In genomic region chr3:43212914-43213611, GRCh38 we compare ENCODE assay signal across 1 cellular context.
TF ChIP-seq lines count a peak whose summit lies in the region.

No MANE protein-coding gene starts in this region.

TF ChIP-seq in GM12878, 131 proteins besides CTCF, POLR2A, EP300 and RAD21 (continued from another document and continues in another):
- TF ChIP-seq PBX3 (IDR thresholded peaks at IDR 0.05; ENCODE audit: insufficient replicate concordance, low read depth, low read length) = no peak
- TF ChIP-seq, protein P1, sequence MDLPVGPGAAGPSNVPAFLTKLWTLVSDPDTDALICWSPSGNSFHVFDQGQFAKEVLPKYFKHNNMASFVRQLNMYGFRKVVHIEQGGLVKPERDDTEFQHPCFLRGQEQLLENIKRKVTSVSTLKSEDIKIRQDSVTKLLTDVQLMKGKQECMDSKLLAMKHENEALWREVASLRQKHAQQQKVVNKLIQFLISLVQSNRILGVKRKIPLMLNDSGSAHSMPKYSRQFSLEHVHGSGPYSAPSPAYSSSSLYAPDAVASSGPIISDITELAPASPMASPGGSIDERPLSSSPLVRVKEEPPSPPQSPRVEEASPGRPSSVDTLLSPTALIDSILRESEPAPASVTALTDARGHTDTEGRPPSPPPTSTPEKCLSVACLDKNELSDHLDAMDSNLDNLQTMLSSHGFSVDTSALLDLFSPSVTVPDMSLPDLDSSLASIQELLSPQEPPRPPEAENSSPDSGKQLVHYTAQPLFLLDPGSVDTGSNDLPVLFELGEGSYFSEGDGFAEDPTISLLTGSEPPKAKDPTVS (IDR thresholded peaks at IDR 0.05; ENCODE audit: low read depth, low read length) = no peak
- peak; percentile 49; the same call in 1 of the 2 replicates for TF ChIP-seq JUND (IDR thresholded peaks at IDR 0.05; ENCODE audit: low read depth, low read length)
- no peak for TF ChIP-seq EED (IDR thresholded peaks at IDR 0.05; ENCODE audit: low read depth)
- TF ChIP-seq RB1 (IDR thresholded peaks at IDR 0.05; ENCODE audit: borderline replicate concordance) = no peak
- TF ChIP-seq NFYA (IDR thresholded peaks at IDR 0.05; ENCODE audit: borderline replicate concordance, low read depth, low read length) = no peak
- TF ChIP-seq ESRRA (IDR thresholded peaks at IDR 0.05; ENCODE audit: low read length) = no peak
- peak; percentile 79 to 84; a peak in 3 of 4 replicates for TF ChIP-seq IKZF2 (IDR thresholded peaks at IDR 0.05)
- TF ChIP-seq TCF7 (IDR thresholded peaks at IDR 0.05; ENCODE audit: borderline replicate concordance) = no peak
- TF ChIP-seq, protein P2, sequence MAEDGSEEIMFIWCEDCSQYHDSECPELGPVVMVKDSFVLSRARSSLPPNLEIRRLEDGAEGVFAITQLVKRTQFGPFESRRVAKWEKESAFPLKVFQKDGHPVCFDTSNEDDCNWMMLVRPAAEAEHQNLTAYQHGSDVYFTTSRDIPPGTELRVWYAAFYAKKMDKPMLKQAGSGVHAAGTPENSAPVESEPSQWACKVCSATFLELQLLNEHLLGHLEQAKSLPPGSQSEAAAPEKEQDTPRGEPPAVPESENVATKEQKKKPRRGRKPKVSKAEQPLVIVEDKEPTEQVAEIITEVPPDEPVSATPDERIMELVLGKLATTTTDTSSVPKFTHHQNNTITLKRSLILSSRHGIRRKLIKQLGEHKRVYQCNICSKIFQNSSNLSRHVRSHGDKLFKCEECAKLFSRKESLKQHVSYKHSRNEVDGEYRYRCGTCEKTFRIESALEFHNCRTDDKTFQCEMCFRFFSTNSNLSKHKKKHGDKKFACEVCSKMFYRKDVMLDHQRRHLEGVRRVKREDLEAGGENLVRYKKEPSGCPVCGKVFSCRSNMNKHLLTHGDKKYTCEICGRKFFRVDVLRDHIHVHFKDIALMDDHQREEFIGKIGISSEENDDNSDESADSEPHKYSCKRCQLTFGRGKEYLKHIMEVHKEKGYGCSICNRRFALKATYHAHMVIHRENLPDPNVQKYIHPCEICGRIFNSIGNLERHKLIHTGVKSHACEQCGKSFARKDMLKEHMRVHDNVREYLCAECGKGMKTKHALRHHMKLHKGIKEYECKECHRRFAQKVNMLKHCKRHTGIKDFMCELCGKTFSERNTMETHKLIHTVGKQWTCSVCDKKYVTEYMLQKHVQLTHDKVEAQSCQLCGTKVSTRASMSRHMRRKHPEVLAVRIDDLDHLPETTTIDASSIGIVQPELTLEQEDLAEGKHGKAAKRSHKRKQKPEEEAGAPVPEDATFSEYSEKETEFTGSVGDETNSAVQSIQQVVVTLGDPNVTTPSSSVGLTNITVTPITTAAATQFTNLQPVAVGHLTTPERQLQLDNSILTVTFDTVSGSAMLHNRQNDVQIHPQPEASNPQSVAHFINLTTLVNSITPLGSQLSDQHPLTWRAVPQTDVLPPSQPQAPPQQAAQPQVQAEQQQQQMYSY (CRISPR knock-in tag; IDR thresholded peaks at IDR 0.05) = no peak
- TF ChIP-seq NFXL1 (IDR thresholded peaks at IDR 0.05; ENCODE audit: borderline replicate concordance) = no peak
- TF ChIP-seq ZNF207 (IDR thresholded peaks at IDR 0.05; ENCODE audit: borderline replicate concordance) = no peak
- TF ChIP-seq YY1 (IDR thresholded peaks at IDR 0.05; ENCODE audit: low read depth, low read length) = no peak
- TF ChIP-seq ELK1 (IDR thresholded peaks at IDR 0.05; ENCODE audit: low read depth, low read length) = no peak
- no peak for TF ChIP-seq TAF1 (IDR thresholded peaks at IDR 0.05; ENCODE audit: borderline replicate concordance, low read depth, low read length)
- peak; percentile 53 for TF ChIP-seq ZNF24 (IDR thresholded peaks at IDR 0.05)
- TF ChIP-seq ZBTB33 (IDR thresholded peaks at IDR 0.05) = no peak
- TF ChIP-seq BACH1 (IDR thresholded peaks at IDR 0.05; ENCODE audit: borderline replicate concordance) = peak; percentile 52; the same call in 1 of the 2 replicates
- TF ChIP-seq CBX5 (IDR thresholded peaks at IDR 0.05; ENCODE audit: low read depth) = no peak
- TF ChIP-seq, protein P3, sequence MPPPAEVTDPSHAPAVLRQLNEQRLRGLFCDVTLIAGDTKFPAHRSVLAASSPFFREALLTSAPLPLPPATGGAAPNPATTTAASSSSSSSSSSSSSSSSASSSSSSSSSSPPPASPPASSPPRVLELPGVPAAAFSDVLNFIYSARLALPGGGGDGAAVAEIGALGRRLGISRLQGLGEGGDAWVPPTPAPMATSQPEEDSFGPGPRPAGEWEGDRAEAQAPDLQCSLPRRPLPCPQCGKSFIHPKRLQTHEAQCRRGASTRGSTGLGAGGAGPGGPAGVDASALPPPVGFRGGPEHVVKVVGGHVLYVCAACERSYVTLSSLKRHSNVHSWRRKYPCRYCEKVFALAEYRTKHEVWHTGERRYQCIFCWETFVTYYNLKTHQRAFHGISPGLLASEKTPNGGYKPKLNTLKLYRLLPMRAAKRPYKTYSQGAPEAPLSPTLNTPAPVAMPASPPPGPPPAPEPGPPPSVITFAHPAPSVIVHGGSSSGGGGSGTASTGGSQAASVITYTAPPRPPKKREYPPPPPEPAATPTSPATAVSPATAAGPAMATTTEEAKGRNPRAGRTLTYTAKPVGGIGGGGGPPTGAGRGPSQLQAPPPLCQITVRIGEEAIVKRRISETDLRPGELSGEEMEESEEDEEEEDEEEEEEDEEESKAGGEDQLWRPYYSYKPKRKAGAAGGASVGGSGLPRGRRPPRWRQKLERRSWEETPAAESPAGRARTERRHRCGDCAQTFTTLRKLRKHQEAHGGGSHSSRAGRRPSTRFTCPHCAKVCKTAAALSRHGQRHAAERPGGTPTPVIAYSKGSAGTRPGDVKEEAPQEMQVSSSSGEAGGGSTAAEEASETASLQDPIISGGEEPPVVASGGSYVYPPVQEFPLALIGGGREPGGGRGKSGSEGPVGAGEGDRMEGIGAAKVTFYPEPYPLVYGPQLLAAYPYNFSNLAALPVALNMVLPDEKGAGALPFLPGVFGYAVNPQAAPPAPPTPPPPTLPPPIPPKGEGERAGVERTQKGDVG (CRISPR knock-in tag; IDR thresholded peaks at IDR 0.05) = no peak
- TF ChIP-seq FOXK2 (IDR thresholded peaks at IDR 0.05) = no peak
- TF ChIP-seq SMARCA5 (IDR thresholded peaks at IDR 0.05) = no peak
- no peak for TF ChIP-seq YBX1 (IDR thresholded peaks at IDR 0.05)
- no peak for TF ChIP-seq MTA2 (IDR thresholded peaks at IDR 0.05; ENCODE audit: low read depth)
- TF ChIP-seq NBN (IDR thresholded peaks at IDR 0.05) = peak; percentile 51; the same call in 1 of the 2 replicates
- no peak for TF ChIP-seq JUNB (IDR thresholded peaks at IDR 0.05)
- TF ChIP-seq DPF2 (IDR thresholded peaks at IDR 0.05) = peak; percentile 89; the same call in 1 of the 2 replicates
- TF ChIP-seq USF2 (IDR thresholded peaks at IDR 0.05; ENCODE audit: borderline replicate concordance, low read depth, low read length) = no peak
- no peak for TF ChIP-seq SRF (IDR thresholded peaks at IDR 0.05; ENCODE audit: low read depth in 2 of 2, low read length in 2 of 2)
- TF ChIP-seq GABPA (IDR thresholded peaks at IDR 0.05; ENCODE audit: low read depth) = no peak
- no peak for TF ChIP-seq MAX (IDR thresholded peaks at IDR 0.05; ENCODE audit: low read depth, low read length)
- no peak for TF ChIP-seq MYB (IDR thresholded peaks at IDR 0.05; ENCODE audit: borderline replicate concordance, low read depth, low read length)
- TF ChIP-seq, protein P4, sequence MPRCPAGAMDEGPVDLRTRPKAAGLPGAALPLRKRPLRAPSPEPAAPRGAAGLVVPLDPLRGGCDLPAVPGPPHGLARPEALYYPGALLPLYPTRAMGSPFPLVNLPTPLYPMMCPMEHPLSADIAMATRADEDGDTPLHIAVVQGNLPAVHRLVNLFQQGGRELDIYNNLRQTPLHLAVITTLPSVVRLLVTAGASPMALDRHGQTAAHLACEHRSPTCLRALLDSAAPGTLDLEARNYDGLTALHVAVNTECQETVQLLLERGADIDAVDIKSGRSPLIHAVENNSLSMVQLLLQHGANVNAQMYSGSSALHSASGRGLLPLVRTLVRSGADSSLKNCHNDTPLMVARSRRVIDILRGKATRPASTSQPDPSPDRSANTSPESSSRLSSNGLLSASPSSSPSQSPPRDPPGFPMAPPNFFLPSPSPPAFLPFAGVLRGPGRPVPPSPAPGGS (IDR thresholded peaks at IDR 0.05; ENCODE audit: borderline replicate concordance, insufficient read depth, low read depth, low read length, poor library complexity, severe bottlenecking) = no peak
- TF ChIP-seq POLR2AphosphoS2 (IDR thresholded peaks at IDR 0.05; ENCODE audit: low read depth, low read length) = no peak
- TF ChIP-seq BCL11A (IDR thresholded peaks at IDR 0.05; ENCODE audit: low read depth, low read length) = no peak
- no peak for TF ChIP-seq ZNF217 (IDR thresholded peaks at IDR 0.05)
- no peak for TF ChIP-seq BCLAF1 (IDR thresholded peaks at IDR 0.05)
- TF ChIP-seq SIN3A (IDR thresholded peaks at IDR 0.05; ENCODE audit: low read depth, low read length) = no peak
- TF ChIP-seq CHD2 (IDR thresholded peaks at IDR 0.05; ENCODE audit: borderline replicate concordance, low read depth, low read length) = no peak
- TF ChIP-seq ZNF384 (IDR thresholded peaks at IDR 0.05; ENCODE audit: borderline replicate concordance, low read depth, low read length) = no peak
- no peak for TF ChIP-seq ZNF622 (IDR thresholded peaks at IDR 0.05)
- TF ChIP-seq IKZF1 (conservative IDR thresholded peaks at IDR 0.05) = peak; percentile 96
- TF ChIP-seq RBBP5 (conservative IDR thresholded peaks at IDR 0.05) = no peak
- no peak for TF ChIP-seq KDM1A (IDR thresholded peaks at IDR 0.05; ENCODE audit: borderline replicate concordance)
- no peak for TF ChIP-seq KLF5 (IDR thresholded peaks at IDR 0.05; ENCODE audit: partially characterized antibody)
- no peak for TF ChIP-seq TCF3 (IDR thresholded peaks at IDR 0.05; ENCODE audit: borderline replicate concordance, insufficient read depth, low read depth, low read length)
